Comparison of ENCODE assay signal across 2 cellular contexts in genomic region chr9:82382887-82383616, GRCh38.
TF ChIP-seq lines count a peak whose summit lies in the region.

No MANE protein-coding gene starts in this region.

TF ChIP-seq in GM23338, 12 proteins besides CTCF, POLR2A, EP300 and RAD21 (continued from another document):
- TF ChIP-seq, protein P1, sequence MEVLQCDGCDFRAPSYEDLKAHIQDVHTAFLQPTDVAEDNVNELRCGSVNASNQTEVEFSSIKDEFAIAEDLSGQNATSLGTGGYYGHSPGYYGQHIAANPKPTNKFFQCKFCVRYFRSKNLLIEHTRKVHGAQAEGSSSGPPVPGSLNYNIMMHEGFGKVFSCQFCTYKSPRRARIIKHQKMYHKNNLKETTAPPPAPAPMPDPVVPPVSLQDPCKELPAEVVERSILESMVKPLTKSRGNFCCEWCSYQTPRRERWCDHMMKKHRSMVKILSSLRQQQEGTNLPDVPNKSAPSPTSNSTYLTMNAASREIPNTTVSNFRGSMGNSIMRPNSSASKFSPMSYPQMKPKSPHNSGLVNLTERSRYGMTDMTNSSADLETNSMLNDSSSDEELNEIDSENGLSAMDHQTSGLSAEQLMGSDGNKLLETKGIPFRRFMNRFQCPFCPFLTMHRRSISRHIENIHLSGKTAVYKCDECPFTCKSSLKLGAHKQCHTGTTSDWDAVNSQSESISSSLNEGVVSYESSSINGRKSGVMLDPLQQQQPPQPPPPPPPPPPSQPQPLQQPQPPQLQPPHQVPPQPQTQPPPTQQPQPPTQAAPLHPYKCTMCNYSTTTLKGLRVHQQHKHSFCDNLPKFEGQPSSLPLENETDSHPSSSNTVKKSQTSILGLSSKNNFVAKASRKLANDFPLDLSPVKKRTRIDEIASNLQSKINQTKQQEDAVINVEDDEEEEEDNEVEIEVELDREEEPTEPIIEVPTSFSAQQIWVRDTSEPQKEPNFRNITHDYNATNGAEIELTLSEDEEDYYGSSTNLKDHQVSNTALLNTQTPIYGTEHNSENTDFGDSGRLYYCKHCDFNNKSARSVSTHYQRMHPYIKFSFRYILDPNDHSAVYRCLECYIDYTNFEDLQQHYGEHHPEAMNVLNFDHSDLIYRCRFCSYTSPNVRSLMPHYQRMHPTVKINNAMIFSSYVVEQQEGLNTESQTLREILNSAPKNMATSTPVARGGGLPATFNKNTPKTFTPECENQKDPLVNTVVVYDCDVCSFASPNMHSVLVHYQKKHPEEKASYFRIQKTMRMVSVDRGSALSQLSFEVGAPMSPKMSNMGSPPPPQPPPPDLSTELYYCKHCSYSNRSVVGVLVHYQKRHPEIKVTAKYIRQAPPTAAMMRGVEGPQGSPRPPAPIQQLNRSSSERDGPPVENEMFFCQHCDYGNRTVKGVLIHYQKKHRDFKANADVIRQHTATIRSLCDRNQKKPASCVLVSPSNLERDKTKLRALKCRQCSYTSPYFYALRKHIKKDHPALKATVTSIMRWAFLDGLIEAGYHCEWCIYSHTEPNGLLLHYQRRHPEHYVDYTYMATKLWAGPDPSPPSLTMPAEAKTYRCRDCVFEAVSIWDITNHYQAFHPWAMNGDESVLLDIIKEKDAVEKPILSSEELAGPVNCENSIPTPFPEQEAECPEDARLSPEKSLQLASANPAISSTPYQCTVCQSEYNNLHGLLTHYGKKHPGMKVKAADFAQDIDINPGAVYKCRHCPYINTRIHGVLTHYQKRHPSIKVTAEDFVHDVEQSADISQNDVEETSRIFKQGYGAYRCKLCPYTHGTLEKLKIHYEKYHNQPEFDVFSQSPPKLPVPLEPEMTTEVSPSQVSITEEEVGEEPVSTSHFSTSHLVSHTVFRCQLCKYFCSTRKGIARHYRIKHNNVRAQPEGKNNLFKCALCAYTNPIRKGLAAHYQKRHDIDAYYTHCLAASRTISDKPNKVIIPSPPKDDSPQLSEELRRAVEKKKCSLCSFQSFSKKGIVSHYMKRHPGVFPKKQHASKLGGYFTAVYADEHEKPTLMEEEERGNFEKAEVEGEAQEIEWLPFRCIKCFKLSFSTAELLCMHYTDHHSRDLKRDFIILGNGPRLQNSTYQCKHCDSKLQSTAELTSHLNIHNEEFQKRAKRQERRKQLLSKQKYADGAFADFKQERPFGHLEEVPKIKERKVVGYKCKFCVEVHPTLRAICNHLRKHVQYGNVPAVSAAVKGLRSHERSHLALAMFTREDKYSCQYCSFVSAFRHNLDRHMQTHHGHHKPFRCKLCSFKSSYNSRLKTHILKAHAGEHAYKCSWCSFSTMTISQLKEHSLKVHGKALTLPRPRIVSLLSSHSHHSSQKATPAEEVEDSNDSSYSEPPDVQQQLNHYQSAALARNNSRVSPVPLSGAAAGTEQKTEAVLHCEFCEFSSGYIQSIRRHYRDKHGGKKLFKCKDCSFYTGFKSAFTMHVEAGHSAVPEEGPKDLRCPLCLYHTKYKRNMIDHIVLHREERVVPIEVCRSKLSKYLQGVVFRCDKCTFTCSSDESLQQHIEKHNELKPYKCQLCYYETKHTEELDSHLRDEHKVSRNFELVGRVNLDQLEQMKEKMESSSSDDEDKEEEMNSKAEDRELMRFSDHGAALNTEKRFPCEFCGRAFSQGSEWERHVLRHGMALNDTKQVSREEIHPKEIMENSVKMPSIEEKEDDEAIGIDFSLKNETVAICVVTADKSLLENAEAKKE (CRISPR knock-in tag; IDR thresholded peaks at IDR 0.05): peak; percentile 74; the same call in 1 of the 2 replicates

TF ChIP-seq in WTC11, 78 proteins besides CTCF, POLR2A, EP300 and RAD21 (continued from another document):
- TF ChIP-seq, protein P2, sequence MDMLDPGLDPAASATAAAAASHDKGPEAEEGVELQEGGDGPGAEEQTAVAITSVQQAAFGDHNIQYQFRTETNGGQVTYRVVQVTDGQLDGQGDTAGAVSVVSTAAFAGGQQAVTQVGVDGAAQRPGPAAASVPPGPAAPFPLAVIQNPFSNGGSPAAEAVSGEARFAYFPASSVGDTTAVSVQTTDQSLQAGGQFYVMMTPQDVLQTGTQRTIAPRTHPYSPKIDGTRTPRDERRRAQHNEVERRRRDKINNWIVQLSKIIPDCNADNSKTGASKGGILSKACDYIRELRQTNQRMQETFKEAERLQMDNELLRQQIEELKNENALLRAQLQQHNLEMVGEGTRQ (CRISPR knock-in tag; IDR thresholded peaks at IDR 0.05): no peak
- TF ChIP-seq, protein P3, sequence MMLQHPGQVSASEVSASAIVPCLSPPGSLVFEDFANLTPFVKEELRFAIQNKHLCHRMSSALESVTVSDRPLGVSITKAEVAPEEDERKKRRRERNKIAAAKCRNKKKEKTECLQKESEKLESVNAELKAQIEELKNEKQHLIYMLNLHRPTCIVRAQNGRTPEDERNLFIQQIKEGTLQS (CRISPR knock-in tag; conservative IDR thresholded peaks at IDR 0.05): no peak
- TF ChIP-seq, protein P4, sequence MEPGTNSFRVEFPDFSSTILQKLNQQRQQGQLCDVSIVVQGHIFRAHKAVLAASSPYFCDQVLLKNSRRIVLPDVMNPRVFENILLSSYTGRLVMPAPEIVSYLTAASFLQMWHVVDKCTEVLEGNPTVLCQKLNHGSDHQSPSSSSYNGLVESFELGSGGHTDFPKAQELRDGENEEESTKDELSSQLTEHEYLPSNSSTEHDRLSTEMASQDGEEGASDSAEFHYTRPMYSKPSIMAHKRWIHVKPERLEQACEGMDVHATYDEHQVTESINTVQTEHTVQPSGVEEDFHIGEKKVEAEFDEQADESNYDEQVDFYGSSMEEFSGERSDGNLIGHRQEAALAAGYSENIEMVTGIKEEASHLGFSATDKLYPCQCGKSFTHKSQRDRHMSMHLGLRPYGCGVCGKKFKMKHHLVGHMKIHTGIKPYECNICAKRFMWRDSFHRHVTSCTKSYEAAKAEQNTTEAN (CRISPR knock-in tag; IDR thresholded peaks at IDR 0.05): no peak
- TF ChIP-seq FOXJ3 (CRISPR knock-in tag; IDR thresholded peaks at IDR 0.05; ENCODE audit: borderline replicate concordance) (no peak), KAT7 (CRISPR knock-in tag; IDR thresholded peaks at IDR 0.05; ENCODE audit: borderline replicate concordance) (no peak)
